1 cellular context compared by ENCODE assay signal in genomic region chr1:28499553-28499952, GRCh38.
TF ChIP-seq lines count a peak whose summit lies in the region.

No MANE protein-coding gene starts in this region.

TF ChIP-seq in K562, 482 proteins besides CTCF, POLR2A, EP300 and RAD21:
- TF ChIP-seq, protein P1, sequence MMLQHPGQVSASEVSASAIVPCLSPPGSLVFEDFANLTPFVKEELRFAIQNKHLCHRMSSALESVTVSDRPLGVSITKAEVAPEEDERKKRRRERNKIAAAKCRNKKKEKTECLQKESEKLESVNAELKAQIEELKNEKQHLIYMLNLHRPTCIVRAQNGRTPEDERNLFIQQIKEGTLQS (IDR thresholded peaks at IDR 0.05): peak; percentile 61
- TF ChIP-seq, protein P1 (CRISPR knock-in tag; conservative IDR thresholded peaks at IDR 0.05): no peak
- 0 out of 2 replicates have a peak, but pooled peaks have one; percentile 8 for TF ChIP-seq ARID1B (IDR thresholded peaks at IDR 0.05)
- no peak for TF ChIP-seq HEY1 (CRISPR knock-in tag; IDR thresholded peaks at IDR 0.05; ENCODE audit: borderline replicate concordance)
- peak; percentile 69 for TF ChIP-seq FOSL1 (tag; conservative IDR thresholded peaks at IDR 0.05)
